ENCODE assay signal across 15 cellular contexts in genomic region chr14:72812292-72812851, GRCh38.
DNase-seq lines count a peak whose midpoint lies in the region; TF ChIP-seq lines count a peak whose summit lies in the region.
"Had no signal": no experiment of that assay in that cellular context is flagged by ENCODE, and none has a peak within 500 bp of the region (broad histone marks: within the 10 kb centered on the region; RNA-seq: fewer than 3 reads in every experiment).

No MANE protein-coding gene starts in this region.

- TF ChIP-seq CTCF in stomach (IDR thresholded peaks at IDR 0.05), result no peak
- no peak for TF ChIP-seq CTCF in spleen (IDR thresholded peaks at IDR 0.05 in 8 of 11, conservative IDR thresholded peaks at IDR 0.05 in 3 of 11)

- TF ChIP-seq EP300 in stomach (IDR thresholded peaks at IDR 0.05), result no peak

- TF ChIP-seq POLR2A in stomach (IDR thresholded peaks at IDR 0.05) (no peak), spleen (IDR thresholded peaks at IDR 0.05) (no peak)

- no peak overlapping the region for H3K18ac ChIP-seq in mesenchymal stem cell (ENCODE audit: low read depth in 1 of 2, low read length in 2 of 2)

- no peak overlapping the region for H2AFZ ChIP-seq in mesenchymal stem cell (ENCODE audit: low read depth, low read length)

- H3K4me3 ChIP-seq in mesenchymal stem cell (ENCODE audit: insufficient read depth in 1 of 2, low read depth in 1 of 2, low read length in 2 of 2) (no peak overlapping the region), stomach (no peak overlapping the region), spleen (no peak overlapping the region)
- H3K4me3 ChIP-seq: uterus had no signal

- H3K4me2 ChIP-seq in mesenchymal stem cell (ENCODE audit: low read length, poor library complexity, severe bottlenecking), result no peak overlapping the region

- H4K91ac ChIP-seq in mesenchymal stem cell (ENCODE audit: low read length), result no peak overlapping the region

- H3K4ac ChIP-seq in mesenchymal stem cell (ENCODE audit: low read depth in 1 of 2, low read length in 2 of 2), result no peak overlapping the region

- H3K36me3 ChIP-seq in mesenchymal stem cell (ENCODE audit: control insufficient read depth in 1 of 2, insufficient read depth in 2 of 2, low read depth in 1 of 2, low read length in 2 of 2) (peaks cover 0 to 24% of the 10 kb centered on the region in 2 experiments), stomach (no peaks in the 10 kb centered on the region), spleen (no peaks in the 10 kb centered on the region)
- H3K36me3 ChIP-seq: neutrophil, uterus had no signal

- no peak overlapping the region for H2BK120ac ChIP-seq in mesenchymal stem cell (ENCODE audit: low read depth, low read length)

- H3K27ac ChIP-seq in mesenchymal stem cell (ENCODE audit: low read length, poor library complexity, severe bottlenecking), result no peak overlapping the region
- H3K27ac ChIP-seq in stomach, result peak overlapping the region in 2 of 5 donors; percentile 28 to 63
- H3K27ac ChIP-seq in spleen, result no peak overlapping the region
- H3K27ac ChIP-seq: neutrophil, uterus had no signal

- H3K4me1 ChIP-seq in mesenchymal stem cell (ENCODE audit: control insufficient read depth, insufficient read depth, low read depth, low read length), result peaks cover 12% of the 10 kb centered on the region
- H3K4me1 ChIP-seq in stomach, result peaks cover 0 to 9% (median 4%) of the 10 kb centered on the region in 4 donors
- peaks cover 0 to 8% (median 0%) of the 10 kb centered on the region in 6 donors for H3K4me1 ChIP-seq in spleen
- H3K4me1 ChIP-seq: uterus had no signal

- H2BK15ac ChIP-seq in mesenchymal stem cell (ENCODE audit: low read depth, poor library complexity, severe bottlenecking), result peak overlapping the region; percentile 54

- H3K9me3 ChIP-seq in mesenchymal stem cell (ENCODE audit: control insufficient read depth, low read length) (no peaks in the 10 kb centered on the region), stomach (no peaks in the 10 kb centered on the region), spleen (no peaks in the 10 kb centered on the region)
- H3K9me3 ChIP-seq: neutrophil, uterus had no signal

- H3K79me1 ChIP-seq in mesenchymal stem cell (replicated peaks; ENCODE audit: low read length, poor library complexity, severe bottlenecking), result peaks cover 47% of the 10 kb centered on the region

- intact Hi-C loops in head of caudate nucleus (cut with DNase I), result no loop called here
- intact Hi-C loops in stomach (cut with DNase I; ENCODE audit: low total_unique reads), result no loop called here
- intact Hi-C loops in spleen (cut with DNase I; ENCODE audit: low total_unique reads), result no loop called here
- intact Hi-C loops in posterior vena cava (cut with DNase I), result no loop called here

- no peak overlapping the region for H3K14ac ChIP-seq in mesenchymal stem cell (ENCODE audit: low read length in 2 of 2)

- H3K27me3 ChIP-seq in mesenchymal stem cell (ENCODE audit: control insufficient read depth in 1 of 2, insufficient read depth in 1 of 2, low read length in 2 of 2) (no peaks in the 10 kb centered on the region), stomach (no peaks in the 10 kb centered on the region), spleen (replicated peaks in 1 of 7) (no peaks in the 10 kb centered on the region)
- H3K27me3 ChIP-seq: neutrophil, uterus had no signal

- 80% methylated on average over 17 of the region's 17 CpGs for WGBS in mesenchymal stem cell
- WGBS in stomach, 5 donors, result 55 to 61% (median 56%) methylated on average over 16 to 17 of the region's 17 CpGs
- 84 to 90% (median 87%) methylated on average over 17 of the region's 17 CpGs for WGBS in spleen, 5 donors

- no peak overlapping the region for H3K9ac ChIP-seq in mesenchymal stem cell (ENCODE audit: low read length)

- H2BK5ac ChIP-seq in mesenchymal stem cell (ENCODE audit: low read depth, low read length, poor library complexity, severe bottlenecking), result no peak overlapping the region

- H2AK5ac ChIP-seq in mesenchymal stem cell (ENCODE audit: low read length, severe bottlenecking), result no peak overlapping the region

- H4K8ac ChIP-seq in mesenchymal stem cell (ENCODE audit: low read length), result no peak overlapping the region

- DNase-seq in anterior cingulate cortex (lab: John Stamatoyannopoulos, UW) (peak in 51 of 58 donors; percentile 15 to 81 (median 56)), head of caudate nucleus (peak; percentile 18 to 89 (median 65)), mesenchymal stem cell (no peak), stomach (peak; percentile 27), NCI-H774 (lab: John Stamatoyannopoulos, UW) (no peak), spleen (no peak), posterior vena cava (ENCODE audit: low spot score) (no peak)
- DNase-seq in activated naive CD4-positive, alpha-beta T cell (lab: John Stamatoyannopoulos, UW), result no peak
- DNase-seq: activated CD4-positive, alpha-beta T cell treated with anti-CD3 and anti-CD28 coated beads, Interleukin-2, amount 10 ng/mL, durations not matched to agents 24 days and 14 days; activated gamma-delta T cell; HCEC 1CT; MM.1S; NCI-H526 treated with DMSO at 0.1 percent for 48 hours had no signal

- H3K23ac ChIP-seq in mesenchymal stem cell (ENCODE audit: low read length in 2 of 2), result no peak overlapping the region

- H2BK12ac ChIP-seq in mesenchymal stem cell (ENCODE audit: low read length in 2 of 2), result peak overlapping the region in 1 of 2 experiments; percentile 11

Comparison
In these comparisons a context has a peak if more than half of its experiments do, and no peak if none do; other contexts are left out.
1. DNase-seq: peak in anterior cingulate cortex (51 of 58), head of caudate nucleus (42 of 42) and stomach (single experiment); none in mesenchymal stem cell (single experiment), NCI-H774 (single experiment), activated naive CD4-positive, alpha-beta T cell (0 of 4), spleen (single experiment) and posterior vena cava (single experiment).